In the genomic region with DNA sequence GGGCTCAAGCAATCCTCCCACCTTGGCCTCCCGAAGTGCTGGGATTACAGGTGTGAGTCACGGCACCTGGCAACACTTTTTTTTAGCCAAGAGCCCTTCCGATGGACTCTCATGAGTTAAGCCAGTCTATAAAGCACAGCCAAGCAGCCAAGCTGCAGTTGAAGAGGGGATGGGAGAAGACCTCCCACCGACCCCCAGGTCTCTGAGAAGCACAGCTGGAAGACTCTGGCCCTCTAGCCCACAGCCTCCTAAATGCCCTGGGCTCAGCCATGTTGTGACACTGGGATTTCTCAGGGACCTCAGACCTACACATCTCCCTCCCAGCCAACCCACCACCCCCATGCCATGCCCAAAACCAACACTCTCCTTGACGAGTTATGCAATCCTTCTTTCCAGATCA, we compare ENCODE assay signal across 12 cellular contexts. TPM values are rescaled to one million over a fixed set of nuclear protein-coding genes. Genes with fewer than 3 reads are reported as not detected.
"Had no signal": no experiment of that assay in that cellular context is flagged by ENCODE, and none has a peak within 500 bp of the region (broad histone marks: within the 10 kb centered on the region; RNA-seq: fewer than 3 reads in every experiment).

No MANE protein-coding gene starts in this region.

- ATAC-seq: left lung had no signal

- H3K4me1 ChIP-seq: left lung had no signal

- DNase-seq: activated CD4-positive, alpha-beta memory T cell treated with anti-CD3 and anti-CD28 coated beads, Interleukin-2, amount 10 ng/mL, durations not matched to agents 7 days and 5 days; activated naive CD4-positive, alpha-beta T cell treated with Interleukin-2 at 50 U/mL for 16 hours; central memory CD4-positive, alpha-beta T cell; mesenchymal stem cell; T-helper 9 cell had no signal

- H3K36me3 ChIP-seq: left lung, transverse colon had no signal

- H3K27ac ChIP-seq: left lung, skin epidermis had no signal

- H3K4me3 ChIP-seq: left lung, skin epidermis, transverse colon had no signal

- H3K27me3 ChIP-seq: left lung, transverse colon had no signal

- H3K9me3 ChIP-seq: left lung, transverse colon had no signal

RNA-seq across cellular contexts. Expression of a gene that starts 31.1 kb away (rescaled TPM):
- total RNA-seq: activated CD4-positive, alpha-beta memory T cell treated with anti-CD3 and anti-CD28 coated beads, Interleukin-2, amount 10 ng/mL, durations not matched to agents 7 days and 5 days; fibroblast of villous mesenchyme; left lung; osteocyte; renal cortical epithelial cell; SK-MEL-5; transverse colon had no signal

RNA-seq across cellular contexts. Expression of a gene that starts 56.5 kb away (rescaled TPM):
- total RNA-seq: activated CD4-positive, alpha-beta memory T cell treated with anti-CD3 and anti-CD28 coated beads, Interleukin-2, amount 10 ng/mL, durations not matched to agents 7 days and 5 days; fibroblast of villous mesenchyme; left lung; osteocyte; renal cortical epithelial cell; SK-MEL-5; transverse colon had no signal
